ENCODE assay signal across 8 cellular contexts in the genomic region with DNA sequence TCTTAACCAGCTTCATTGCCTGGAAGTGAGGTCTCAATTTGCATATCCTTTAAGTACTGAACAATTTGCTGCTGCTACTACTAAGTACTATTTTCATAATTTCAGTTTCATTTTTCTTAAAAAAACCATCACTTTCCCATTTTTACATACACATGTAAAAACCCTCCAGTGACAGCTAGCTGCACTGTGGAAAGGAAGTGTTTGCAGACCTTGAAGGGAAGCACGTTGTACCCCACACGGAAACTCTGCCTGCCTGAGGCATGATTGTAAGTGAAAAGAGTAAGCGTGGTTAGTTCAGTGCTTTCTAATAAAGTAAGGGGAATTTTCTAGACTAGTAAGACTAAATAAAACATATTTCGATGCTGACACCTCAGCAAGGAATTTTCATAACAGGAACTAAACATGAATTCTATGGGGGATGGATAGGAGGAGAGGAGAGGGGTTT.
DNase-seq lines count a peak whose midpoint lies in the region; ATAC-seq and TF ChIP-seq lines count a peak whose summit lies in the region.

No MANE protein-coding gene starts in this region.

- H3K4me3 Mint-ChIP-seq in mesothelial cell of epicardium: no peak overlapping the region

- H3K36me3 ChIP-seq in aorta (ENCODE audit: control insufficient read depth in 1 of 2, insufficient read depth in 2 of 2, low read length in 1 of 2): no peaks in the 10 kb centered on the region

- WGBS in aorta, 2 donors: 3 to 4% methylated on average over 4 of the region's 4 CpGs

- DNase-seq in RPMI7951 (ENCODE audit: low read depth): peak; percentile 31
- DNase-seq in mesothelial cell of epicardium (ENCODE audit: low spot score in 2 of 2, unreplicated experiment in 2 of 2): no peak
- DNase-seq in HPDE6-E6E7 (ENCODE audit: extremely low spot score): no peak
- DNase-seq in DMS79 treated with DMSO at 0.1 percent for 48 hours (lab: John Stamatoyannopoulos, UW): no peak
- no peak for DNase-seq in aorta
- DNase-seq in putamen (ENCODE audit: low spot score): no peak

- H3K4me1 Mint-ChIP-seq in mesothelial cell of epicardium: peaks cover 5% of the 10 kb centered on the region

- H3K9me3 Mint-ChIP-seq in mesothelial cell of epicardium: no peaks in the 10 kb centered on the region

- peak; percentile 92 for ATAC-seq in GM18502 (IDR thresholded peaks at IDR 0.05; ENCODE audit: poor library complexity, unreplicated experiment)
- peak; percentile 91 for ATAC-seq in GM21825 (IDR thresholded peaks at IDR 0.05; ENCODE audit: unreplicated experiment)
- no peak for ATAC-seq in aorta (ENCODE audit: low FRiP score)

- intact Hi-C loops in aorta (cut with DNase I): loop anchor here (10.0 kb wide), 3 partner anchors 238 to 482 kb away; partner anchors contain the start of gene PPID (in 1 of the 2)

- H3K27ac ChIP-seq in aorta (ENCODE audit: low read depth in 1 of 2, low read length in 2 of 2): no peak overlapping the region

- H3K27ac Mint-ChIP-seq in mesothelial cell of epicardium: peak overlapping the region; percentile 51

- no peak overlapping the region for H3K4me3 ChIP-seq in aorta (ENCODE audit: low read length in 2 of 2)

- H3K36me3 Mint-ChIP-seq in mesothelial cell of epicardium: peaks cover 4% of the 10 kb centered on the region

- no peaks in the 10 kb centered on the region for H3K27me3 ChIP-seq in aorta (ENCODE audit: control insufficient read depth in 1 of 2, insufficient read depth in 2 of 2, low read length in 1 of 2)

- no peaks in the 10 kb centered on the region for H3K9me3 ChIP-seq in aorta (ENCODE audit: control insufficient read depth, low read length)

- no peaks in the 10 kb centered on the region for H3K27me3 Mint-ChIP-seq in mesothelial cell of epicardium (ENCODE audit: low read depth)

- TF ChIP-seq CTCF in mesothelial cell of epicardium (IDR thresholded peaks at IDR 0.05; ENCODE audit: unreplicated experiment): no peak

- peaks cover 0 to 8% of the 10 kb centered on the region in 2 donors for H3K4me1 ChIP-seq in aorta (ENCODE audit: control insufficient read depth in 1 of 2, insufficient read depth in 2 of 2, low read length in 2 of 2)
